ENCODE assay signal across 12 cellular contexts in the genomic region with DNA sequence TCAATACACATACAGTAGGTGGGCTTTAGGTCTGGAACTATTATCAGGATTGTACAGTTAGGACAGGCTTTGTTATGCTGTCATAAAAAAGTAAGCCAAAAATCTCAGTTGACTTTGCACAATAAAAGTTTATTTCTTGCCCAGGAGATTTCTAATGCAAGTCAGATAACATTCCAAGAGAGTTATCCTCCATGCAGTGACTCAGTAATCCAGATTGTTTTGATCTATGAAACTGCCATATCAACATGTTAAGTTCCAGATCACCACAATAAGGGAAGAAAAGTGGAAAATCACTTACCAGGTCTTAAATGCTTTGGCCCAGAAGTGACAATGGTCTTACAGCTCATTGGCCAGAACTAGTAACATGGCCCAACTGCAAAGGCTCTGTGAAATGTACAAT.
DNase-seq lines count a peak whose midpoint lies in the region; ATAC-seq and TF ChIP-seq lines count a peak whose summit lies in the region.
"Had no signal": no experiment of that assay in that cellular context is flagged by ENCODE, and none has a peak within 500 bp of the region (broad histone marks: within the 10 kb centered on the region; RNA-seq: fewer than 3 reads in every experiment).

No MANE protein-coding gene starts in this region.

- TF ChIP-seq POLR2A in gastroesophageal sphincter (IDR thresholded peaks at IDR 0.05) = no peak

- H3K36me3 ChIP-seq in GM23248 (ENCODE audit: low read depth) (no peaks in the 10 kb centered on the region), adipocyte (ENCODE audit: control insufficient read depth, insufficient read depth, low read length, severe bottlenecking) (no peaks in the 10 kb centered on the region), skeletal muscle tissue (ENCODE audit: control insufficient read depth in 3 of 3, insufficient read depth in 3 of 3, low read length in 3 of 3) (no peaks in the 10 kb centered on the region), gastroesophageal sphincter (no peaks in the 10 kb centered on the region)
- H3K36me3 ChIP-seq: gastrocnemius medialis, thyroid gland had no signal

- H3K9ac ChIP-seq in GM23248 (peak overlapping the region; percentile 58), adipocyte (ENCODE audit: low read length) (peak overlapping the region; percentile 22), skeletal muscle tissue (ENCODE audit: low read depth in 1 of 3, low read length in 3 of 3) (no peak overlapping the region)

- no peak for TF ChIP-seq EP300 in gastroesophageal sphincter (IDR thresholded peaks at IDR 0.05)

- ATAC-seq in gastroesophageal sphincter = no peak
- ATAC-seq: gastrocnemius medialis; naive thymus-derived CD8-positive, alpha-beta T cell had no signal

- no peak overlapping the region for H2AFZ ChIP-seq in GM23248

- no peaks in the 10 kb centered on the region for H3K79me2 ChIP-seq in GM23248 (ENCODE audit: insufficient read depth)

- no peaks in the 10 kb centered on the region for H3K9me3 ChIP-seq in GM23248 (ENCODE audit: low read depth)
- H3K9me3 ChIP-seq in adipocyte (ENCODE audit: control insufficient read depth, low read length) = no peaks in the 10 kb centered on the region
- H3K9me3 ChIP-seq in skeletal muscle tissue (ENCODE audit: control insufficient read depth in 3 of 3, low read length in 3 of 3) = no peaks in the 10 kb centered on the region
- H3K9me3 ChIP-seq in gastroesophageal sphincter = no peaks in the 10 kb centered on the region
- H3K9me3 ChIP-seq: gastrocnemius medialis, thyroid gland had no signal

- peaks cover 60% of the 10 kb centered on the region for H3K4me1 ChIP-seq in GM23248 (ENCODE audit: insufficient read depth)
- peaks cover 63% of the 10 kb centered on the region for H3K4me1 ChIP-seq in adipocyte (ENCODE audit: control insufficient read depth, insufficient read depth, low read length)
- no peaks in the 10 kb centered on the region for H3K4me1 ChIP-seq in skeletal muscle tissue (ENCODE audit: control insufficient read depth in 3 of 3, insufficient read depth in 3 of 3, low read length in 3 of 3)
- H3K4me1 ChIP-seq in gastroesophageal sphincter = no peaks in the 10 kb centered on the region
- H3K4me1 ChIP-seq: gastrocnemius medialis, thyroid gland had no signal

- peak overlapping the region; percentile 29; the same call in 1 of the 2 replicates for H3K4me3 ChIP-seq in GM23248
- H3K4me3 ChIP-seq in adipocyte (ENCODE audit: low read length) = peak overlapping the region; percentile 12
- no peak overlapping the region for H3K4me3 ChIP-seq in fibroblast of villous mesenchyme (ENCODE audit: low read depth, low read length)
- H3K4me3 ChIP-seq in skeletal muscle tissue (ENCODE audit: low read length in 3 of 3) = no peak overlapping the region
- no peak overlapping the region for H3K4me3 ChIP-seq in gastroesophageal sphincter
- H3K4me3 ChIP-seq: gastrocnemius medialis, thyroid gland had no signal

- H3K27ac ChIP-seq in GM23248 = peak overlapping the region; percentile 81
- H3K27ac ChIP-seq in skeletal muscle tissue (ENCODE audit: low read depth, low read length) = peak overlapping the region; percentile 25
- no peak overlapping the region for H3K27ac ChIP-seq in gastroesophageal sphincter
- H3K27ac ChIP-seq: gastrocnemius medialis, thyroid gland had no signal

- peak overlapping the region; percentile 65 for H3K4me2 ChIP-seq in GM23248 (ENCODE audit: unreplicated experiment)

- DNase-seq in GM23248 = peak; percentile 91
- peak; percentile 92 for DNase-seq in adipocyte (ENCODE audit: low read depth)
- peak; percentile 61 for DNase-seq in fibroblast of villous mesenchyme (ENCODE audit: low read depth)
- DNase-seq in NCI-H2227 treated with DMSO at 0.1 percent for 48 hours (lab: John Stamatoyannopoulos, UW) = no peak
- DNase-seq in NCI-H1694 treated with DMSO at 0.1 percent for 48 hours (lab: John Stamatoyannopoulos, UW) = no peak
- DNase-seq: gastrocnemius medialis; naive thymus-derived CD8-positive, alpha-beta T cell; NCI-H1092; SHP77; thyroid gland had no signal

- TF ChIP-seq CTCF in fibroblast of villous mesenchyme (IDR thresholded peaks at IDR 0.05; ENCODE audit: insufficient read depth, low read depth, low read length) = no peak
- TF ChIP-seq CTCF in gastroesophageal sphincter (IDR thresholded peaks at IDR 0.05) = no peak

- peaks cover 56% of the 10 kb centered on the region for H3F3A ChIP-seq in GM23248 (ENCODE audit: insufficient read depth)

- in situ Hi-C loops in GM23248 (cut with MboI) = no loop called here

- H4K20me1 ChIP-seq in GM23248 (ENCODE audit: insufficient read depth) = no peaks in the 10 kb centered on the region

- no peaks in the 10 kb centered on the region for H3K9me2 ChIP-seq in GM23248 (ENCODE audit: insufficient read depth)

- H3K27me3 ChIP-seq in GM23248 (replicated peaks; ENCODE audit: insufficient read depth) = no peaks in the 10 kb centered on the region
- H3K27me3 ChIP-seq in adipocyte (replicated peaks; ENCODE audit: control insufficient read depth, insufficient read depth, low read length) = no peaks in the 10 kb centered on the region
- H3K27me3 ChIP-seq in skeletal muscle tissue (ENCODE audit: control insufficient read depth in 3 of 3, insufficient read depth in 3 of 3, low read length in 3 of 3) = no peaks in the 10 kb centered on the region
- no peaks in the 10 kb centered on the region for H3K27me3 ChIP-seq in gastroesophageal sphincter
- H3K27me3 ChIP-seq: gastrocnemius medialis, thyroid gland had no signal

Comparison
In these comparisons a context has a peak if more than half of its experiments do, and no peak if none do; other contexts are left out.
1. DNase-seq: peak in GM23248 (single experiment), adipocyte (single experiment) and fibroblast of villous mesenchyme (single experiment); none in NCI-H2227 treated with DMSO at 0.1 percent for 48 hours (single experiment) and NCI-H1694 treated with DMSO at 0.1 percent for 48 hours (single experiment).
2. H3K27ac ChIP-seq: peak in GM23248 (single experiment) and skeletal muscle tissue (single experiment); none in gastroesophageal sphincter (0 of 4).
3. H3K4me3 ChIP-seq: peak in GM23248 (single experiment) and adipocyte (single experiment); none in fibroblast of villous mesenchyme (single experiment), skeletal muscle tissue (0 of 3) and gastroesophageal sphincter (0 of 2).
4. H3K9ac ChIP-seq: peak in GM23248 (single experiment) and adipocyte (single experiment); none in skeletal muscle tissue (0 of 3).